In the genomic region with DNA sequence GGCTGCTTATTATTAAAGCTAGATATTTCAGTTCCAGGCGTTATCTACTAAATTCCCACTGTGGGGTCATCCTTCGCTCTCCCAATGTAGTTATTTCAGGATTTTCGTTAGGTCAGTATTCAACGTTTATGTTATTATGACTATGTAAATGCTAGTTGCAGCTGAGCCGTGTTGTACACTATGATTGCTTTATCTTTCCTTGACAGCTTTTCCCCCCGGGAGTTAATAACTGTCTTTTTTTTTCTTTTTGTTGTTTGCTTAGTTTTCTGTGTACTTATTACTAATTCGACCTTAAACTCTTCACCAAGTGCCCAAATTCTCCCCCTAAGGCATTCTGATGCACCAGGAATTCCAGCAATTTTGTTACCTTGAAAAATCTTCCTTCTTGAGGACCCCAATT, we compare ENCODE assay signal across 35 cellular contexts.
"Had no signal": no experiment of that assay in that cellular context is flagged by ENCODE, and none has a peak within 500 bp of the region (broad histone marks: within the 10 kb centered on the region; RNA-seq: fewer than 3 reads in every experiment).

No MANE protein-coding gene starts in this region.

- H3K9me3 ChIP-seq: adrenal gland, body of pancreas, breast epithelium had no signal

- H3K4me1 ChIP-seq: body of pancreas, breast epithelium had no signal

- ATAC-seq: activated CD8-positive, alpha-beta T cell treated with anti-CD3 and anti-CD28 coated beads for 36 hours; activated naive CD4-positive, alpha-beta T cell treated with anti-CD3 and anti-CD28 coated beads, Interleukin-2, amount 50 U/mL, for 72 hours; activated T-cell treated with anti-CD3 and anti-CD28 coated beads, Interleukin-2, amount 50 U/mL, for 4 hours; activated T-cell treated with anti-CD3 and anti-CD28 coated beads, Interleukin-2, amount 50 U/mL, for 72 hours; activated T-helper 17 cell treated with anti-CD3 and anti-CD28 coated beads, Interleukin-2, amount 50 U/mL, for 72 hours; body of pancreas had no signal

- H3K27ac Mint-ChIP-seq: activated B cell treated with CpG ODN at 0.5 μM for 24 hours; activated CD4-positive, alpha-beta memory T cell treated with anti-CD3 and anti-CD28 coated beads for 36 hours; activated CD4-positive, alpha-beta T cell treated with anti-CD3 and anti-CD28 coated beads, Interleukin-2, amount 10 ng/mL, durations not matched to agents 24 days and 14 days; activated CD8-positive, alpha-beta T cell treated with anti-CD3 and anti-CD28 coated beads for 36 hours; activated naive CD4-positive, alpha-beta T cell treated with anti-CD3 and anti-CD28 coated beads for 36 hours; activated naive CD4-positive, alpha-beta T cell treated with anti-CD3 and anti-CD28 coated beads, Interleukin-2, amount 50 U/mL, for 72 hours; activated naive CD8-positive, alpha-beta T cell treated with anti-CD3 and anti-CD28 coated beads for 36 hours; activated T-cell treated with anti-CD3 and anti-CD28 coated beads, Interleukin-2, amount 50 U/mL, for 72 hours; activated T-helper 1 cell treated with anti-CD3 and anti-CD28 coated beads, Interleukin-12 subunit alpha, Interleukin-12 subunit beta, Interleukin-2, Interleukin-4 antibody, amounts not matched to agents 30 ng/mL and 10 ng/mL and 1 ng/mL, durations not matched to agents 14 hours and 24 hours and 36 hours; activated T-helper 17 cell treated with anti-CD3 and anti-CD28 coated beads, Interleukin-2, amount 50 U/mL, for 72 hours; T-helper 2 cell treated with Interferon-gamma antibody and Interleukin-4, amounts not matched to agents 5 μg/mL and 100 μg/mL, for 36 hours had no signal

- H3K27me3 Mint-ChIP-seq: activated B cell treated with CpG ODN at 0.5 μM for 24 hours; activated CD4-positive, alpha-beta memory T cell treated with anti-CD3 and anti-CD28 coated beads for 36 hours; activated CD4-positive, alpha-beta T cell treated with anti-CD3 and anti-CD28 coated beads, Interleukin-2, amount 10 ng/mL, durations not matched to agents 24 days and 14 days; activated CD8-positive, alpha-beta T cell treated with anti-CD3 and anti-CD28 coated beads for 36 hours; activated naive CD8-positive, alpha-beta T cell treated with anti-CD3 and anti-CD28 coated beads for 36 hours; activated T-helper 17 cell treated with anti-CD3 and anti-CD28 coated beads, Interleukin-2, amount 50 U/mL, for 72 hours had no signal

- DNase-seq: activated B cell treated with CpG ODN at 0.5 μM for 24 hours; activated CD4-positive, alpha-beta memory T cell treated with anti-CD3 and anti-CD28 coated beads for 36 hours; activated CD4-positive, alpha-beta T cell treated with anti-CD3 and anti-CD28 coated beads for 4 hours; activated CD4-positive, alpha-beta T cell treated with anti-CD3 and anti-CD28 coated beads, Interleukin-2, amount 10 ng/mL, durations not matched to agents 24 days and 14 days; activated CD4-positive, alpha-beta T cell treated with anti-CD3 and anti-CD28 coated beads, Interleukin-2, amount 50 U/mL, for 1 hour; activated CD4-positive, alpha-beta T cell treated with anti-CD3 and anti-CD28 coated beads, Interleukin-2, amount 50 U/mL, for 4 hours; activated CD4-positive, CD25-positive, alpha-beta regulatory T cell treated with anti-CD3 and anti-CD28 coated beads, Interleukin-2, amount 50 U/mL, for 72 hours; activated CD8-positive, alpha-beta memory T cell treated with anti-CD3 and anti-CD28 coated beads, Interleukin-2, amount 50 U/mL, for 4 hours; activated CD8-positive, alpha-beta T cell treated with anti-CD3 and anti-CD28 coated beads for 36 hours; activated effector memory CD4-positive, alpha-beta T cell treated with anti-CD3 and anti-CD28 coated beads, Interleukin-2, amount 50 U/mL, for 16 hours; activated gamma-delta T cell treated with Interleukin-2 at 50 U/mL for 16 hours; activated naive CD4-positive, alpha-beta T cell; activated naive CD4-positive, alpha-beta T cell treated with anti-CD3 and anti-CD28 coated beads for 36 hours; activated naive CD4-positive, alpha-beta T cell treated with anti-CD3 and anti-CD28 coated beads, Interleukin-2, amount 50 U/mL, for 16 hours; activated naive CD8-positive, alpha-beta T cell treated with anti-CD3 and anti-CD28 coated beads for 36 hours; activated T-cell treated with anti-CD3 and anti-CD28 coated beads for 4 hours; activated T-cell treated with anti-CD3 and anti-CD28 coated beads, Interleukin-2, amount 50 U/mL, for 1 hour; activated T-cell treated with anti-CD3 and anti-CD28 coated beads, Interleukin-2, amount 50 U/mL, for 4 hours; activated T-cell treated with anti-CD3 and anti-CD28 coated beads, Interleukin-2, amount 50 U/mL, for 72 hours; adrenal gland; amniotic stem cell; aorta; body of pancreas; brain microvascular endothelial cell; central memory CD4-positive, alpha-beta T cell; T-helper 2 cell; T-helper 9 cell had no signal

- H3K4me3 Mint-ChIP-seq: activated B cell treated with CpG ODN at 0.5 μM for 24 hours; activated CD4-positive, alpha-beta memory T cell treated with anti-CD3 and anti-CD28 coated beads for 36 hours; activated CD4-positive, alpha-beta T cell treated with anti-CD3 and anti-CD28 coated beads, Interleukin-2, amount 10 ng/mL, durations not matched to agents 24 days and 14 days; activated CD8-positive, alpha-beta T cell treated with anti-CD3 and anti-CD28 coated beads for 36 hours; activated naive CD4-positive, alpha-beta T cell treated with anti-CD3 and anti-CD28 coated beads for 36 hours; activated naive CD8-positive, alpha-beta T cell treated with anti-CD3 and anti-CD28 coated beads for 36 hours; activated T-cell treated with anti-CD3 and anti-CD28 coated beads, Interleukin-2, amount 50 U/mL, for 4 hours; activated T-cell treated with anti-CD3 and anti-CD28 coated beads, Interleukin-2, amount 50 U/mL, for 72 hours; activated T-helper 1 cell treated with anti-CD3 and anti-CD28 coated beads, Interleukin-12 subunit alpha, Interleukin-12 subunit beta, Interleukin-2, Interleukin-4 antibody, amounts not matched to agents 30 ng/mL and 10 ng/mL and 1 ng/mL, durations not matched to agents 14 hours and 24 hours and 36 hours; activated T-helper 17 cell treated with anti-CD3 and anti-CD28 coated beads, Interleukin-2, amount 50 U/mL, for 72 hours; T-helper 2 cell treated with Interferon-gamma antibody and Interleukin-4, amounts not matched to agents 5 μg/mL and 100 μg/mL, for 36 hours had no signal

- H3K36me3 ChIP-seq: adrenal gland, brain microvascular endothelial cell, breast epithelium had no signal

- FAIRE-seq: astrocyte, TTC549 had no signal

- H3K4me1 Mint-ChIP-seq: activated B cell treated with CpG ODN at 0.5 μM for 24 hours; activated CD4-positive, alpha-beta T cell treated with anti-CD3 and anti-CD28 coated beads, Interleukin-2, amount 10 ng/mL, durations not matched to agents 24 days and 14 days; activated naive CD8-positive, alpha-beta T cell treated with anti-CD3 and anti-CD28 coated beads for 36 hours; activated T-helper 17 cell treated with anti-CD3 and anti-CD28 coated beads, Interleukin-2, amount 50 U/mL, for 72 hours had no signal

- H3K27ac ChIP-seq: adrenal gland, body of pancreas, brain microvascular endothelial cell, breast epithelium, VCaP had no signal

- H3K9me3 Mint-ChIP-seq: activated B cell treated with CpG ODN at 0.5 μM for 24 hours; activated CD4-positive, alpha-beta memory T cell treated with anti-CD3 and anti-CD28 coated beads for 36 hours; activated CD4-positive, alpha-beta T cell treated with anti-CD3 and anti-CD28 coated beads, Interleukin-2, amount 10 ng/mL, durations not matched to agents 24 days and 14 days; activated CD8-positive, alpha-beta T cell treated with anti-CD3 and anti-CD28 coated beads for 36 hours; activated naive CD4-positive, alpha-beta T cell treated with anti-CD3 and anti-CD28 coated beads for 36 hours; activated naive CD8-positive, alpha-beta T cell treated with anti-CD3 and anti-CD28 coated beads for 36 hours; activated T-cell treated with anti-CD3 and anti-CD28 coated beads, Interleukin-2, amount 50 U/mL, for 4 hours; activated T-helper 17 cell treated with anti-CD3 and anti-CD28 coated beads, Interleukin-2, amount 50 U/mL, for 72 hours; T-helper 2 cell treated with Interferon-gamma antibody and Interleukin-4, amounts not matched to agents 5 μg/mL and 100 μg/mL, for 36 hours had no signal

- H3K4me3 ChIP-seq: adrenal gland, body of pancreas, breast epithelium had no signal

- H3K27me3 ChIP-seq: adrenal gland, body of pancreas, brain microvascular endothelial cell, breast epithelium had no signal
